Comparison of ENCODE assay signal across 1 cellular context in genomic region chr20:10417218-10417617, GRCh38.
TF ChIP-seq lines count a peak whose summit lies in the region.

No MANE protein-coding gene starts in this region.

TF ChIP-seq in HepG2, 621 proteins besides CTCF, POLR2A, EP300 and RAD21:
- TF ChIP-seq ZNF121 (CRISPR knock-in tag; IDR thresholded peaks at IDR 0.05) = peak; percentile 89
- TF ChIP-seq ZNF770 (CRISPR knock-in tag; IDR thresholded peaks at IDR 0.05) = peak; percentile 71
